In the genomic region with DNA sequence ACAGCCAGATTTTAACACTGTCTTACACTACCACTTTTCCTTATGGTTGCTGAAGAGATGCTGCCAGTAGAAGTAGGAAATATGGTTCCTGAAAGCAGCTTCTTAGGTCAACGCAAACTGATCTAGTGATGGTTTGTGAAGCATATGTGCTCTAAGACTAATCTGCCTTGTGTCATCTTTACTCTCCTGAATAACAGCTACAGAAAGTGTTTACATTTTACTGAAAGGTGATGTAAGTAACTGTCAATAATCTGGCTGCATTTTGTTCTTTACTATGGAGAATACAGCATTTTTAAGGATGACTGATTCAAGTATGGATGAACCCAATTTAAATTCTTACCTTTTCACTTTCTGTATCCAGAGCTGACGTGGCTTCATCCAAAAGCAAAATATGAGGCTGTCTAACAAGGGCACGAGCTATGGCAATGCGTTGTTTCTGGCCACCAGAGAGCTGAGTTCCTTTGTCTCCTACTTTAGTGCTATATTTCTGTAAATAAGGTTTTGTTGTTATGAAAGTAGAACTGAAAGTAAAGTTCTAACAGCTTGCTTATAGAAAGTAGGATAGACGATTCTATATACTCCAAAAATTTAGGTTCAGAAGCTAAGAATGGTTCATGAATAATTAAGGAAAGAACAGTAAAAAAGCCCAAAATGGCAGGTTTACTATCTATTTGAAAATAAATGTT, we compare ENCODE assay signal across 1 cellular context.
TF ChIP-seq lines count a peak whose summit lies in the region.

No MANE protein-coding gene starts in this region.

TF ChIP-seq in SK-N-SH, 30 proteins besides CTCF, POLR2A, EP300 and RAD21:
- no peak for TF ChIP-seq MEF2A (IDR thresholded peaks at IDR 0.05; ENCODE audit: borderline replicate concordance, low read depth)
- TF ChIP-seq POLR2AphosphoS5 (IDR thresholded peaks at IDR 0.05; ENCODE audit: low read depth, low read length), result no peak
- no peak for TF ChIP-seq MXI1 (IDR thresholded peaks at IDR 0.05; ENCODE audit: low read depth, low read length)
- no peak for TF ChIP-seq SMC3 (IDR thresholded peaks at IDR 0.05; ENCODE audit: low read depth, low read length)
- no peak for TF ChIP-seq FOXJ3 (CRISPR knock-in tag; IDR thresholded peaks at IDR 0.05)
TF ChIP-seq in SK-N-SH: peak in this region for 0.
